In genomic region chr5:173917788-173918786, GRCh38 we compare ENCODE assay signal across 8 cellular contexts. TPM values are rescaled to one million over a fixed set of nuclear protein-coding genes. Genes with fewer than 3 reads are reported as not detected.
DNase-seq lines count a peak whose midpoint lies in the region; ATAC-seq and TF ChIP-seq lines count a peak whose summit lies in the region.

No MANE protein-coding gene starts in this region.

- no peaks in the 10 kb centered on the region for H3K4me1 Mint-ChIP-seq in activated T-helper 1 cell treated with anti-CD3 and anti-CD28 coated beads, Interleukin-12 subunit alpha, Interleukin-12 subunit beta, Interleukin-2, Interleukin-4 antibody, amounts not matched to agents 30 ng/mL and 10 ng/mL and 1 ng/mL, durations not matched to agents 14 hours and 24 hours and 36 hours (ENCODE audit: low read depth)

- TF ChIP-seq CTCF in GM20000 (IDR thresholded peaks at IDR 0.05; ENCODE audit: extremely low read depth, missing control alignments): no peak
- TF ChIP-seq CTCF in OCI-LY7 (conservative IDR thresholded peaks at IDR 0.05; ENCODE audit: low read length): peak; percentile 69
- TF ChIP-seq CTCF in fibroblast of villous mesenchyme (IDR thresholded peaks at IDR 0.05; ENCODE audit: insufficient read depth, low read depth, low read length): no peak
- no peak for TF ChIP-seq CTCF in neutrophil (IDR thresholded peaks at IDR 0.05)
- no peak for TF ChIP-seq CTCF in upper lobe of right lung (IDR thresholded peaks at IDR 0.05)

- H3K36me3 Mint-ChIP-seq in activated T-helper 1 cell treated with anti-CD3 and anti-CD28 coated beads, Interleukin-12 subunit alpha, Interleukin-12 subunit beta, Interleukin-2, Interleukin-4 antibody, amounts not matched to agents 30 ng/mL and 10 ng/mL and 1 ng/mL, durations not matched to agents 14 hours and 24 hours and 36 hours (ENCODE audit: low read depth): peaks cover 5% of the 10 kb centered on the region

- no peak overlapping the region for H3K4me3 Mint-ChIP-seq in activated T-helper 1 cell treated with anti-CD3 and anti-CD28 coated beads, Interleukin-12 subunit alpha, Interleukin-12 subunit beta, Interleukin-2, Interleukin-4 antibody, amounts not matched to agents 30 ng/mL and 10 ng/mL and 1 ng/mL, durations not matched to agents 14 hours and 24 hours and 36 hours

- DNase-seq in DMS153 (lab: John Stamatoyannopoulos, UW) (peak; percentile 17), GM20000 (ENCODE audit: low spot score) (peak; percentile 65), OCI-LY7 (ENCODE audit: low spot score) (peak; percentile 93), fibroblast of villous mesenchyme (ENCODE audit: low read depth) (peak; percentile 88), upper lobe of right lung (peak; percentile 70)
- DNase-seq in activated T-helper 1 cell treated with anti-CD3 and anti-CD28 coated beads, Interleukin-12 subunit alpha, Interleukin-12 subunit beta, Interleukin-2, Interleukin-4 antibody, amounts not matched to agents 30 ng/mL and 10 ng/mL and 1 ng/mL, durations not matched to agents 14 hours and 24 hours and 36 hours (ENCODE audit: low spot score): peak; percentile 44

- H3K9me2 ChIP-seq in OCI-LY7 (ENCODE audit: insufficient read depth, low read length): no peaks in the 10 kb centered on the region

- H4K20me1 ChIP-seq in OCI-LY7 (ENCODE audit: insufficient read depth, low read length): no peaks in the 10 kb centered on the region

- TSS peak; percentile 50 for BruUV-seq in OCI-LY7 (replicated peaks; lab: Mats Ljungman, UMichigan)

- H3K9me3 Mint-ChIP-seq in activated T-helper 1 cell treated with anti-CD3 and anti-CD28 coated beads, Interleukin-12 subunit alpha, Interleukin-12 subunit beta, Interleukin-2, Interleukin-4 antibody, amounts not matched to agents 30 ng/mL and 10 ng/mL and 1 ng/mL, durations not matched to agents 14 hours and 24 hours and 36 hours: no peaks in the 10 kb centered on the region

- no peak overlapping the region for H3K27ac Mint-ChIP-seq in activated T-helper 1 cell treated with anti-CD3 and anti-CD28 coated beads, Interleukin-12 subunit alpha, Interleukin-12 subunit beta, Interleukin-2, Interleukin-4 antibody, amounts not matched to agents 30 ng/mL and 10 ng/mL and 1 ng/mL, durations not matched to agents 14 hours and 24 hours and 36 hours

- H3K27ac ChIP-seq in OCI-LY7 (ENCODE audit: low read depth, low read length, poor library complexity, severe bottlenecking) (peak overlapping the region; percentile 88), neutrophil (peak overlapping the region; percentile 84), upper lobe of right lung (peak overlapping the region; percentile 75)

- POLR2A ChIA-PET in OCI-LY7 (lab: Charles Lee): interaction anchor here (0.6 to 8.4 kb wide), 15 partner anchors 9 to 1079 kb away, joined by 3 to 114 read pairs (median 4); no protein-coding TSS in a partner anchor

- H3K36me3 ChIP-seq in OCI-LY7 (ENCODE audit: insufficient read depth, low read length) (peaks cover 34% of the 10 kb centered on the region), neutrophil (peaks cover 8% of the 10 kb centered on the region), upper lobe of right lung (peaks cover 2% of the 10 kb centered on the region)

- CTCF ChIA-PET in OCI-LY7 (lab: Charles Lee; ENCODE audit: unreplicated experiment): interaction anchor here (1.0 kb wide), 2 partner anchors 13 to 219 kb away, joined by 3 to 4 read pairs; no protein-coding TSS in a partner anchor

- H3K27me3 ChIP-seq in neutrophil (no peaks in the 10 kb centered on the region), upper lobe of right lung (no peaks in the 10 kb centered on the region)

- peak; percentile 58 for ATAC-seq in HG03575 (IDR thresholded peaks at IDR 0.05; ENCODE audit: extremely low read depth, insufficient number of reproducible peaks, low FRiP score, unreplicated experiment)
- ATAC-seq in upper lobe of right lung: peak; percentile 90

- peaks cover 91% of the 10 kb centered on the region for H3K4me1 ChIP-seq in OCI-LY7 (ENCODE audit: insufficient read depth, low read length, poor library complexity, severe bottlenecking)
- peaks cover 83 to 92% of the 10 kb centered on the region in 2 experiments for H3K4me1 ChIP-seq in neutrophil (ENCODE audit: control insufficient read depth in 1 of 2, insufficient read depth in 1 of 2, low read depth in 1 of 2, low read length in 1 of 2)
- H3K4me1 ChIP-seq in upper lobe of right lung: peaks cover 47% of the 10 kb centered on the region

- H3K79me2 ChIP-seq in OCI-LY7 (ENCODE audit: insufficient read depth, low read depth, low read length): peaks cover 89% of the 10 kb centered on the region

- H3K4me3 ChIP-seq in OCI-LY7 (ENCODE audit: low read depth, low read length, poor library complexity, severe bottlenecking) (peak overlapping the region; percentile 72), fibroblast of villous mesenchyme (ENCODE audit: low read depth, low read length) (peak overlapping the region; percentile 55), neutrophil (ENCODE audit: low read depth in 1 of 2, low read length in 1 of 2) (peak overlapping the region; percentile 41 to 52), upper lobe of right lung (peak overlapping the region; percentile 46)

- peak overlapping the region; percentile 9; the same call in 1 of the 2 replicates for H2AFZ ChIP-seq in OCI-LY7 (ENCODE audit: low read length)

- no peaks in the 10 kb centered on the region for H3K27me3 Mint-ChIP-seq in activated T-helper 1 cell treated with anti-CD3 and anti-CD28 coated beads, Interleukin-12 subunit alpha, Interleukin-12 subunit beta, Interleukin-2, Interleukin-4 antibody, amounts not matched to agents 30 ng/mL and 10 ng/mL and 1 ng/mL, durations not matched to agents 14 hours and 24 hours and 36 hours (ENCODE audit: insufficient read depth)

- H3K9me3 ChIP-seq in OCI-LY7 (ENCODE audit: low read length) (no peaks in the 10 kb centered on the region), neutrophil (no peaks in the 10 kb centered on the region), upper lobe of right lung (no peaks in the 10 kb centered on the region)

- H3K4me2 ChIP-seq in OCI-LY7 (ENCODE audit: low read length): peak overlapping the region; percentile 91

- intact Hi-C loops in OCI-LY7 (cut with micrococcal nuclease; ENCODE audit: unreplicated experiment) (loop anchor here (1.0 to 5.0 kb wide), 5 partner anchors 23 to 221 kb away; no protein-coding TSS in a partner anchor), upper lobe of right lung (cut with DNase I) (no loop called here)
- intact Hi-C loops in activated T-helper 1 cell treated with anti-CD3 and anti-CD28 coated beads, Interleukin-12 subunit alpha, Interleukin-12 subunit beta, Interleukin-2, Interleukin-4 antibody, amounts not matched to agents 30 ng/mL and 10 ng/mL and 1 ng/mL, durations not matched to agents 14 hours and 24 hours and 36 hours (cut with micrococcal nuclease): loop anchor here (1.0 to 10.0 kb wide), 6 partner anchors 30 to 853 kb away; partner anchors contain the start of genes BOD1, CPEB4 and STC2

RNA-seq across cellular contexts. Expression of gene CPEB4, which starts 29.9 kb away (rescaled TPM):
- total RNA-seq in OCI-LY7 (2014; rRNA removed; shearing (Covaris generic)): 11.8 and 12.6 TPM in 2 replicates
- total RNA-seq in OCI-LY7 (2022): 21.5 and 31.8 TPM in 2 replicates
- total RNA-seq in activated T-helper 1 cell treated with anti-CD3 and anti-CD28 coated beads, Interleukin-12 subunit alpha, Interleukin-12 subunit beta, Interleukin-2, Interleukin-4 antibody, amounts not matched to agents 30 ng/mL and 10 ng/mL and 1 ng/mL, durations not matched to agents 14 hours and 24 hours and 36 hours: 9.1 and 14.1 TPM in 2 replicates
- total RNA-seq in fibroblast of villous mesenchyme: 33.8 and 38.4 TPM in 2 replicates
- 62.4 TPM for total RNA-seq in upper lobe of right lung

Comparison
In these comparisons a context has a peak if more than half of its experiments do, and no peak if none do; other contexts are left out.
1. Peak in every context shown above with its lines: DNase-seq, ATAC-seq, H3K4me3 ChIP-seq and H3K27ac ChIP-seq.
2. DNase-seq: peak in every context shown above with its lines; median percentile 93 in OCI-LY7; 88 in fibroblast of villous mesenchyme; 70 in upper lobe of right lung; 65 in GM20000; 44 in activated T-helper 1 cell treated with anti-CD3 and anti-CD28 coated beads, Interleukin-12 subunit alpha, Interleukin-12 subunit beta, Interleukin-2, Interleukin-4 antibody, amounts not matched to agents 30 ng/mL and 10 ng/mL and 1 ng/mL, durations not matched to agents 14 hours and 24 hours and 36 hours; 17 in DMS153.